1 cellular context compared by ENCODE assay signal in the genomic region with DNA sequence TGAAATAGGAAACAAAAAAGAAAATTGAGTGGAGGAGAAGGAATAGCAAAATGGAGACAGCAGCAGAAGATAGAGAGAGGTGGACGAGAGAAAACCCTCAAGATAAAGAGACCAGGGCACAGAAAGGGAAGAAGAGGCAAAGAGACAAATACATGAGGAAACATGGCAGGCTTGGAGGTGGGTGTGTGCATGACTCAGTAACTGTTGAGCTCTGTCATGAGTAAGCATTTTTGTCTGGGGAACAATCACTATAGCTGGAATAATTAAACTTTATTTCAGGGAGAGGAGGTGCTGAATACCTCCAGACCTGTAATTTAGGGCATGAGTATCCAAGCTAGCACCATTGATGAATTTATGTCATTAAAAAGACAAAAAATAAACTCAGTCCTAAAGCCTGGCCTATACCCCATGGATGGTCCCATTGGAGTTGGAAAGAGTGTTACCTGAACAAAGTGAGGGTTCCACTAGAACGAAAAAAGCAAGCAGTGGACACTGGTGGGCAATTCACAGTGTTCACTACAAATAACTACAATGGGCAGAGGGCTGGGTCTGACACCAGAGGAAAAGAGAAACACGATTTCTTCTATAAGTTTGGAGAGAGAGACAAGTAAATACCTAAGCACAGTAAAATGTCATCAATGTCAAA.
TF ChIP-seq lines count a peak whose summit lies in the region.

No MANE protein-coding gene starts in this region.

TF ChIP-seq in K562, 482 proteins besides CTCF, POLR2A, EP300 and RAD21 (continued from another document and continues in another):
- TF ChIP-seq, protein P1, sequence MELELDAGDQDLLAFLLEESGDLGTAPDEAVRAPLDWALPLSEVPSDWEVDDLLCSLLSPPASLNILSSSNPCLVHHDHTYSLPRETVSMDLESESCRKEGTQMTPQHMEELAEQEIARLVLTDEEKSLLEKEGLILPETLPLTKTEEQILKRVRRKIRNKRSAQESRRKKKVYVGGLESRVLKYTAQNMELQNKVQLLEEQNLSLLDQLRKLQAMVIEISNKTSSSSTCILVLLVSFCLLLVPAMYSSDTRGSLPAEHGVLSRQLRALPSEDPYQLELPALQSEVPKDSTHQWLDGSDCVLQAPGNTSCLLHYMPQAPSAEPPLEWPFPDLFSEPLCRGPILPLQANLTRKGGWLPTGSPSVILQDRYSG (tag; conservative IDR thresholded peaks at IDR 0.05; ENCODE audit: low read depth), result 0 out of 2 replicates have a peak, but pooled peaks have one; percentile 51
- TF ChIP-seq MEIS2 (IDR thresholded peaks at IDR 0.05; ENCODE audit: partially characterized antibody) (peak; percentile 44), ZFP36 (IDR thresholded peaks at IDR 0.05; ENCODE audit: low read depth, low read length, partially characterized antibody) (no peak), ZNF316 (IDR thresholded peaks at IDR 0.05) (peak; percentile 100), RBM14 (IDR thresholded peaks at IDR 0.05; ENCODE audit: borderline replicate concordance, insufficient read depth, low read depth, low read length) (no peak), CHCHD3 (CRISPR knock-in tag; IDR thresholded peaks at IDR 0.05) (no peak), TOE1 (IDR thresholded peaks at IDR 0.05; ENCODE audit: borderline replicate concordance) (peak; percentile 40; the same call in 1 of the 2 replicates), TOE1 (CRISPR knock-in tag; IDR thresholded peaks at IDR 0.05; ENCODE audit: borderline replicate concordance, low read depth) (no peak), KLF13 (tag; IDR thresholded peaks at IDR 0.05; ENCODE audit: borderline replicate concordance, low read depth) (peak; percentile 84; the same call in 1 of the 2 replicates), TEAD4 (IDR thresholded peaks at IDR 0.05; ENCODE audit: low read length) (no peak; the same call in 1 of the 2 replicates), TEAD4 (CRISPR knock-in tag; IDR thresholded peaks at IDR 0.05; ENCODE audit: borderline replicate concordance) (no peak), YBX1 (IDR thresholded peaks at IDR 0.05) (no peak), SRSF1 (IDR thresholded peaks at IDR 0.05; ENCODE audit: low read depth, low read length) (no peak), MYC (IDR thresholded peaks at IDR 0.05; ENCODE audit: low read depth, low read length) (no peak), MYC (CRISPR knock-in tag; IDR thresholded peaks at IDR 0.05; ENCODE audit: borderline replicate concordance, low read depth) (no peak), FOXK2 (conservative IDR thresholded peaks at IDR 0.05 in 1 of 2, IDR thresholded peaks at IDR 0.05 in 1 of 2; ENCODE audit: low read depth in 2 of 2) (peak; percentile 67 to 82), KAT7 (CRISPR knock-in tag; IDR thresholded peaks at IDR 0.05; ENCODE audit: borderline replicate concordance) (no peak)
- TF ChIP-seq, protein P2, sequence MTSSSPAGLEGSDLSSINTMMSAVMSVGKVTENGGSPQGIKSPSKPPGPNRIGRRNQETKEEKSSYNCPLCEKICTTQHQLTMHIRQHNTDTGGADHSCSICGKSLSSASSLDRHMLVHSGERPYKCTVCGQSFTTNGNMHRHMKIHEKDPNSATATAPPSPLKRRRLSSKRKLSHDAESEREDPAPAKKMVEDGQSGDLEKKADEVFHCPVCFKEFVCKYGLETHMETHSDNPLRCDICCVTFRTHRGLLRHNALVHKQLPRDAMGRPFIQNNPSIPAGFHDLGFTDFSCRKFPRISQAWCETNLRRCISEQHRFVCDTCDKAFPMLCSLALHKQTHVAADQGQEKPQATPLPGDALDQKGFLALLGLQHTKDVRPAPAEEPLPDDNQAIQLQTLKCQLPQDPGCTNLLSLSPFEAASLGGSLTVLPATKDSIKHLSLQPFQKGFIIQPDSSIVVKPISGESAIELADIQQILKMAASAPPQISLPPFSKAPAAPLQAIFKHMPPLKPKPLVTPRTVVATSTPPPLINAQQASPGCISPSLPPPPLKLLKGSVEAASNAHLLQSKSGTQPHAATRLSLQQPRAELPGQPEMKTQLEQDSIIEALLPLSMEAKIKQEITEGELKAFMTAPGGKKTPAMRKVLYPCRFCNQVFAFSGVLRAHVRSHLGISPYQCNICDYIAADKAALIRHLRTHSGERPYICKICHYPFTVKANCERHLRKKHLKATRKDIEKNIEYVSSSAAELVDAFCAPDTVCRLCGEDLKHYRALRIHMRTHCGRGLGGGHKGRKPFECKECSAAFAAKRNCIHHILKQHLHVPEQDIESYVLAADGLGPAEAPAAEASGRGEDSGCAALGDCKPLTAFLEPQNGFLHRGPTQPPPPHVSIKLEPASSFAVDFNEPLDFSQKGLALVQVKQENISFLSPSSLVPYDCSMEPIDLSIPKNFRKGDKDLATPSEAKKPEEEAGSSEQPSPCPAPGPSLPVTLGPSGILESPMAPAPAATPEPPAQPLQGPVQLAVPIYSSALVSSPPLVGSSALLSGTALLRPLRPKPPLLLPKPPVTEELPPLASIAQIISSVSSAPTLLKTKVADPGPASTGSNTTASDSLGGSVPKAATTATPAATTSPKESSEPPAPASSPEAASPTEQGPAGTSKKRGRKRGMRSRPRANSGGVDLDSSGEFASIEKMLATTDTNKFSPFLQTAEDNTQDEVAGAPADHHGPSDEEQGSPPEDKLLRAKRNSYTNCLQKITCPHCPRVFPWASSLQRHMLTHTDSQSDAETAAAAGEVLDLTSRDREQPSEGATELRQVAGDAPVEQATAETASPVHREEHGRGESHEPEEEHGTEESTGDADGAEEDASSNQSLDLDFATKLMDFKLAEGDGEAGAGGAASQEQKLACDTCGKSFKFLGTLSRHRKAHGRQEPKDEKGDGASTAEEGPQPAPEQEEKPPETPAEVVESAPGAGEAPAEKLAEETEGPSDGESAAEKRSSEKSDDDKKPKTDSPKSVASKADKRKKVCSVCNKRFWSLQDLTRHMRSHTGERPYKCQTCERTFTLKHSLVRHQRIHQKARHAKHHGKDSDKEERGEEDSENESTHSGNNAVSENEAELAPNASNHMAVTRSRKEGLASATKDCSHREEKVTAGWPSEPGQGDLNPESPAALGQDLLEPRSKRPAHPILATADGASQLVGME (CRISPR knock-in tag; IDR thresholded peaks at IDR 0.05), result no peak
- TF ChIP-seq, protein P3, sequence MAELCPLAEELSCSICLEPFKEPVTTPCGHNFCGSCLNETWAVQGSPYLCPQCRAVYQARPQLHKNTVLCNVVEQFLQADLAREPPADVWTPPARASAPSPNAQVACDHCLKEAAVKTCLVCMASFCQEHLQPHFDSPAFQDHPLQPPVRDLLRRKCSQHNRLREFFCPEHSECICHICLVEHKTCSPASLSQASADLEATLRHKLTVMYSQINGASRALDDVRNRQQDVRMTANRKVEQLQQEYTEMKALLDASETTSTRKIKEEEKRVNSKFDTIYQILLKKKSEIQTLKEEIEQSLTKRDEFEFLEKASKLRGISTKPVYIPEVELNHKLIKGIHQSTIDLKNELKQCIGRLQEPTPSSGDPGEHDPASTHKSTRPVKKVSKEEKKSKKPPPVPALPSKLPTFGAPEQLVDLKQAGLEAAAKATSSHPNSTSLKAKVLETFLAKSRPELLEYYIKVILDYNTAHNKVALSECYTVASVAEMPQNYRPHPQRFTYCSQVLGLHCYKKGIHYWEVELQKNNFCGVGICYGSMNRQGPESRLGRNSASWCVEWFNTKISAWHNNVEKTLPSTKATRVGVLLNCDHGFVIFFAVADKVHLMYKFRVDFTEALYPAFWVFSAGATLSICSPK (IDR thresholded peaks at IDR 0.05; ENCODE audit: borderline replicate concordance), result no peak
- TF ChIP-seq, protein P4, sequence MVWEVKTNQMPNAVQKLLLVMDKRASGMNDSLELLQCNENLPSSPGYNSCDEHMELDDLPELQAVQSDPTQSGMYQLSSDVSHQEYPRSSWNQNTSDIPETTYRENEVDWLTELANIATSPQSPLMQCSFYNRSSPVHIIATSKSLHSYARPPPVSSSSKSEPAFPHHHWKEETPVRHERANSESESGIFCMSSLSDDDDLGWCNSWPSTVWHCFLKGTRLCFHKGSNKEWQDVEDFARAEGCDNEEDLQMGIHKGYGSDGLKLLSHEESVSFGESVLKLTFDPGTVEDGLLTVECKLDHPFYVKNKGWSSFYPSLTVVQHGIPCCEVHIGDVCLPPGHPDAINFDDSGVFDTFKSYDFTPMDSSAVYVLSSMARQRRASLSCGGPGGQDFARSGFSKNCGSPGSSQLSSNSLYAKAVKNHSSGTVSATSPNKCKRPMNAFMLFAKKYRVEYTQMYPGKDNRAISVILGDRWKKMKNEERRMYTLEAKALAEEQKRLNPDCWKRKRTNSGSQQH (CRISPR knock-in tag; IDR thresholded peaks at IDR 0.05), result no peak
- TF ChIP-seq, protein P5, sequence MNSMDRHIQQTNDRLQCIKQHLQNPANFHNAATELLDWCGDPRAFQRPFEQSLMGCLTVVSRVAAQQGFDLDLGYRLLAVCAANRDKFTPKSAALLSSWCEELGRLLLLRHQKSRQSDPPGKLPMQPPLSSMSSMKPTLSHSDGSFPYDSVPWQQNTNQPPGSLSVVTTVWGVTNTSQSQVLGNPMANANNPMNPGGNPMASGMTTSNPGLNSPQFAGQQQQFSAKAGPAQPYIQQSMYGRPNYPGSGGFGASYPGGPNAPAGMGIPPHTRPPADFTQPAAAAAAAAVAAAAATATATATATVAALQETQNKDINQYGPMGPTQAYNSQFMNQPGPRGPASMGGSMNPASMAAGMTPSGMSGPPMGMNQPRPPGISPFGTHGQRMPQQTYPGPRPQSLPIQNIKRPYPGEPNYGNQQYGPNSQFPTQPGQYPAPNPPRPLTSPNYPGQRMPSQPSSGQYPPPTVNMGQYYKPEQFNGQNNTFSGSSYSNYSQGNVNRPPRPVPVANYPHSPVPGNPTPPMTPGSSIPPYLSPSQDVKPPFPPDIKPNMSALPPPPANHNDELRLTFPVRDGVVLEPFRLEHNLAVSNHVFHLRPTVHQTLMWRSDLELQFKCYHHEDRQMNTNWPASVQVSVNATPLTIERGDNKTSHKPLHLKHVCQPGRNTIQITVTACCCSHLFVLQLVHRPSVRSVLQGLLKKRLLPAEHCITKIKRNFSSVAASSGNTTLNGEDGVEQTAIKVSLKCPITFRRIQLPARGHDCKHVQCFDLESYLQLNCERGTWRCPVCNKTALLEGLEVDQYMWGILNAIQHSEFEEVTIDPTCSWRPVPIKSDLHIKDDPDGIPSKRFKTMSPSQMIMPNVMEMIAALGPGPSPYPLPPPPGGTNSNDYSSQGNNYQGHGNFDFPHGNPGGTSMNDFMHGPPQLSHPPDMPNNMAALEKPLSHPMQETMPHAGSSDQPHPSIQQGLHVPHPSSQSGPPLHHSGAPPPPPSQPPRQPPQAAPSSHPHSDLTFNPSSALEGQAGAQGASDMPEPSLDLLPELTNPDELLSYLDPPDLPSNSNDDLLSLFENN (IDR thresholded peaks at IDR 0.05; ENCODE audit: low read depth in 2 of 2, low read length in 2 of 2), result no peak
- TF ChIP-seq, protein P6, sequence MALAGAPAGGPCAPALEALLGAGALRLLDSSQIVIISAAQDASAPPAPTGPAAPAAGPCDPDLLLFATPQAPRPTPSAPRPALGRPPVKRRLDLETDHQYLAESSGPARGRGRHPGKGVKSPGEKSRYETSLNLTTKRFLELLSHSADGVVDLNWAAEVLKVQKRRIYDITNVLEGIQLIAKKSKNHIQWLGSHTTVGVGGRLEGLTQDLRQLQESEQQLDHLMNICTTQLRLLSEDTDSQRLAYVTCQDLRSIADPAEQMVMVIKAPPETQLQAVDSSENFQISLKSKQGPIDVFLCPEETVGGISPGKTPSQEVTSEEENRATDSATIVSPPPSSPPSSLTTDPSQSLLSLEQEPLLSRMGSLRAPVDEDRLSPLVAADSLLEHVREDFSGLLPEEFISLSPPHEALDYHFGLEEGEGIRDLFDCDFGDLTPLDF (CRISPR knock-in tag; IDR thresholded peaks at IDR 0.05), result no peak
- TF ChIP-seq, protein P7, sequence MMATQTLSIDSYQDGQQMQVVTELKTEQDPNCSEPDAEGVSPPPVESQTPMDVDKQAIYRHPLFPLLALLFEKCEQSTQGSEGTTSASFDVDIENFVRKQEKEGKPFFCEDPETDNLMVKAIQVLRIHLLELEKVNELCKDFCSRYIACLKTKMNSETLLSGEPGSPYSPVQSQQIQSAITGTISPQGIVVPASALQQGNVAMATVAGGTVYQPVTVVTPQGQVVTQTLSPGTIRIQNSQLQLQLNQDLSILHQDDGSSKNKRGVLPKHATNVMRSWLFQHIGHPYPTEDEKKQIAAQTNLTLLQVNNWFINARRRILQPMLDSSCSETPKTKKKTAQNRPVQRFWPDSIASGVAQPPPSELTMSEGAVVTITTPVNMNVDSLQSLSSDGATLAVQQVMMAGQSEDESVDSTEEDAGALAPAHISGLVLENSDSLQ (IDR thresholded peaks at IDR 0.05), result peak; percentile 81
- TF ChIP-seq, protein P8, sequence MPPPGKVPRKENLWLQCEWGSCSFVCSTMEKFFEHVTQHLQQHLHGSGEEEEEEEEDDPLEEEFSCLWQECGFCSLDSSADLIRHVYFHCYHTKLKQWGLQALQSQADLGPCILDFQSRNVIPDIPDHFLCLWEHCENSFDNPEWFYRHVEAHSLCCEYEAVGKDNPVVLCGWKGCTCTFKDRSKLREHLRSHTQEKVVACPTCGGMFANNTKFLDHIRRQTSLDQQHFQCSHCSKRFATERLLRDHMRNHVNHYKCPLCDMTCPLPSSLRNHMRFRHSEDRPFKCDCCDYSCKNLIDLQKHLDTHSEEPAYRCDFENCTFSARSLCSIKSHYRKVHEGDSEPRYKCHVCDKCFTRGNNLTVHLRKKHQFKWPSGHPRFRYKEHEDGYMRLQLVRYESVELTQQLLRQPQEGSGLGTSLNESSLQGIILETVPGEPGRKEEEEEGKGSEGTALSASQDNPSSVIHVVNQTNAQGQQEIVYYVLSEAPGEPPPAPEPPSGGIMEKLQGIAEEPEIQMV (tag; conservative IDR thresholded peaks at IDR 0.05; ENCODE audit: low read depth), result no peak
- TF ChIP-seq, protein P9, sequence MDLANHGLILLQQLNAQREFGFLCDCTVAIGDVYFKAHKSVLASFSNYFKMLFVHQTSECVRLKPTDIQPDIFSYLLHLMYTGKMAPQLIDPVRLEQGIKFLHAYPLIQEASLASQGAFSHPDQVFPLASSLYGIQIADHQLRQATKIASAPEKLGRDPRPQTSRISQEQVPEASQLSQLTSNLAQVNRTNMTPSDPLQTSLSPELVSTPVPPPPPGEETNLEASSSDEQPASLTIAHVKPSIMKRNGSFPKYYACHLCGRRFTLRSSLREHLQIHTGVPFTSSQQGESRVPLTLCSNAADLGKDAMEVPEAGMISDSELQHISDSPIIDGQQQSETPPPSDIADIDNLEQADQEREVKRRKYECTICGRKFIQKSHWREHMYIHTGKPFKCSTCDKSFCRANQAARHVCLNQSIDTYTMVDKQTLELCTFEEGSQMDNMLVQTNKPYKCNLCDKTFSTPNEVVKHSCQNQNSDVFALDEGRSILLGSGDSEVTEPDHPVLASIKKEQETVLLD (IDR thresholded peaks at IDR 0.05), result no peak
- TF ChIP-seq, protein P10, sequence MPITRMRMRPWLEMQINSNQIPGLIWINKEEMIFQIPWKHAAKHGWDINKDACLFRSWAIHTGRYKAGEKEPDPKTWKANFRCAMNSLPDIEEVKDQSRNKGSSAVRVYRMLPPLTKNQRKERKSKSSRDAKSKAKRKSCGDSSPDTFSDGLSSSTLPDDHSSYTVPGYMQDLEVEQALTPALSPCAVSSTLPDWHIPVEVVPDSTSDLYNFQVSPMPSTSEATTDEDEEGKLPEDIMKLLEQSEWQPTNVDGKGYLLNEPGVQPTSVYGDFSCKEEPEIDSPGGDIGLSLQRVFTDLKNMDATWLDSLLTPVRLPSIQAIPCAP (CRISPR knock-in tag; IDR thresholded peaks at IDR 0.05; ENCODE audit: borderline replicate concordance), result no peak
